In the genomic region with DNA sequence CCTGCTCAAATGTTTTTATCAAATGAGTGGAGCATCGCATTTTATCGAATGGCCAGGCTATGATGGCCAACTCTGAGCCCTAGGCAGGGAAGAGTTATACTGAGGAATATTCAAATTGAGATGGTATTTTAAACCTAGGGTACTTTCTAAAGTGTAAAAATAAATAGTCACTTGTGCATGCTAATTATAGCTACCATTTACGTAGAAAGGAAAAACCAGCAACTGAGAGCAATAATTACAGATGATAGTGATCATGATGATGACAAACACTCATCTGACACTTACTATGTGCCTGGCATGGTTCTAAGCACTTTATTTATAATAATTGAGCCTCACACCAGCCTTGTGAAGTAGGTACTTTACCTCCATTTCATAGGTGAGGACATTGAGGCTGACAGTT, we compare ENCODE assay signal across 16 cellular contexts.
"Had no signal": no experiment of that assay in that cellular context is flagged by ENCODE, and none has a peak within 500 bp of the region (broad histone marks: within the 10 kb centered on the region; RNA-seq: fewer than 3 reads in every experiment).

No MANE protein-coding gene starts in this region.

- H3K27me3 ChIP-seq: gastroesophageal sphincter, sigmoid colon, suprapubic skin, upper lobe of right lung had no signal

- H3K9me3 ChIP-seq: gastroesophageal sphincter, sigmoid colon, suprapubic skin, upper lobe of right lung had no signal

- H3K4me3 ChIP-seq: gastroesophageal sphincter, sigmoid colon, suprapubic skin, upper lobe of right lung had no signal

- H3K4me1 ChIP-seq: gastroesophageal sphincter, sigmoid colon, suprapubic skin, upper lobe of right lung had no signal

- H3K27ac ChIP-seq: epithelial cell of prostate, gastroesophageal sphincter, sigmoid colon, suprapubic skin, upper lobe of right lung had no signal

- H3K36me3 ChIP-seq: gastroesophageal sphincter, sigmoid colon, suprapubic skin, upper lobe of right lung had no signal

- DNase-seq: activated CD8-positive, alpha-beta memory T cell treated with anti-CD3 and anti-CD28 coated beads, Interleukin-2, amount 10 ng/mL, durations not matched to agents 7 days and 5 days; activated effector memory CD4-positive, alpha-beta T cell treated with anti-CD3 and anti-CD28 coated beads, Interleukin-2, amount 50 U/mL, for 16 hours; activated T-cell treated with anti-CD3 and anti-CD28 coated beads, Interleukin-2, amount 50 U/mL, for 24 hours; amygdala; effector memory CD8-positive, alpha-beta T cell; mammary epithelial cell; occipital lobe; sigmoid colon; stimulated activated CD4-positive, alpha-beta T cell treated with anti-CD3 and anti-CD28 coated beads, Interleukin-2, amount 100 ng/mL, for 24 hours; stimulated activated naive CD8-positive, alpha-beta T cell treated with anti-CD3 and anti-CD28 coated beads, Interleukin-15, Interleukin-2, amounts not matched to agents 100 U/mL and 50 U/mL, for 24 hours; T-helper 2 cell; upper lobe of right lung had no signal

- ATAC-seq: activated CD8-positive, alpha-beta memory T cell treated with anti-CD3 and anti-CD28 coated beads, Interleukin-2, amount 10 ng/mL, durations not matched to agents 7 days and 5 days; effector memory CD8-positive, alpha-beta T cell; gastroesophageal sphincter; natural killer cell treated with Interleukin-12 subunit alpha and Interleukin-12 subunit beta and Interleukin-15 and Interleukin-18, amount 100 ng/mL, for 72 hours; stimulated activated naive CD8-positive, alpha-beta T cell treated with anti-CD3 and anti-CD28 coated beads, Interleukin-15, Interleukin-2, amounts not matched to agents 100 U/mL and 50 U/mL, for 24 hours; upper lobe of right lung had no signal
